9 cellular contexts compared by ENCODE assay signal in genomic region chr6:16432075-16433032, GRCh38.
DNase-seq lines count a peak whose midpoint lies in the region; ATAC-seq, FAIRE-seq and TF ChIP-seq lines count a peak whose summit lies in the region.
"Had no signal": no experiment of that assay in that cellular context is flagged by ENCODE, and none has a peak within 500 bp of the region (broad histone marks: within the 10 kb centered on the region; RNA-seq: fewer than 3 reads in every experiment).

No MANE protein-coding gene starts in this region.

- H3K18ac ChIP-seq in mesenchymal stem cell (ENCODE audit: low read depth in 1 of 2, low read length in 2 of 2) = no peak overlapping the region

- no peak overlapping the region for H2BK120ac ChIP-seq in mesenchymal stem cell (ENCODE audit: low read depth, low read length)

- ATAC-seq in GM21381 (IDR thresholded peaks at IDR 0.05; ENCODE audit: unreplicated experiment) = peak; percentile 66

- H3K27ac ChIP-seq in mesenchymal stem cell (ENCODE audit: low read length, poor library complexity, severe bottlenecking) = no peak overlapping the region

- peak; percentile 48 for FAIRE-seq in GM12891 (lab: Jason Lieb, UNC)

- H4K8ac ChIP-seq in mesenchymal stem cell (ENCODE audit: low read length) = no peak overlapping the region

- no peak overlapping the region for H2BK5ac ChIP-seq in mesenchymal stem cell (ENCODE audit: low read depth, low read length, poor library complexity, severe bottlenecking)

- no peaks in the 10 kb centered on the region for H3K4me1 ChIP-seq in mesenchymal stem cell (ENCODE audit: control insufficient read depth, insufficient read depth, low read depth, low read length)

- DNase-seq in GM12891 (ENCODE audit: insufficient read length, low spot score) (no peak), M059J (ENCODE audit: low read depth) (peak; percentile 26), hepatic stellate cell (ENCODE audit: low spot score) (peak; percentile 31), cerebellar nuclear complex (lab: John Stamatoyannopoulos, UW) (no peak), mesenchymal stem cell (no peak), DMS153 treated with DMSO at 0.1 percent for 48 hours (lab: John Stamatoyannopoulos, UW; ENCODE audit: unreplicated experiment) (no peak), RPMI8226 (no peak)

- 91% methylated on average over 4 of the region's 6 CpGs for WGBS in mesenchymal stem cell

- no peak overlapping the region for H3K4me3 ChIP-seq in mesenchymal stem cell (ENCODE audit: insufficient read depth in 1 of 2, low read depth in 1 of 2, low read length in 2 of 2)
- H3K4me3 ChIP-seq: ascending aorta had no signal

- peaks cover 4 to 6% of the 10 kb centered on the region in 2 experiments for H3K36me3 ChIP-seq in mesenchymal stem cell (ENCODE audit: control insufficient read depth in 1 of 2, insufficient read depth in 2 of 2, low read depth in 1 of 2, low read length in 2 of 2)
- H3K36me3 ChIP-seq: ascending aorta had no signal

- no peak overlapping the region for H2AFZ ChIP-seq in mesenchymal stem cell (ENCODE audit: low read depth, low read length)

- H3K9ac ChIP-seq in mesenchymal stem cell (ENCODE audit: low read length) = no peak overlapping the region

- no peak overlapping the region for H3K4me2 ChIP-seq in mesenchymal stem cell (ENCODE audit: low read length, poor library complexity, severe bottlenecking)

- no peak overlapping the region for H2AK5ac ChIP-seq in mesenchymal stem cell (ENCODE audit: low read length, severe bottlenecking)

- no peaks in the 10 kb centered on the region for H3K27me3 ChIP-seq in mesenchymal stem cell (ENCODE audit: control insufficient read depth in 1 of 2, insufficient read depth in 1 of 2, low read length in 2 of 2)
- H3K27me3 ChIP-seq: ascending aorta had no signal

- H2BK12ac ChIP-seq in mesenchymal stem cell (ENCODE audit: low read length in 2 of 2) = no peak overlapping the region

- H3K4ac ChIP-seq in mesenchymal stem cell (ENCODE audit: low read depth in 1 of 2, low read length in 2 of 2) = no peak overlapping the region

- H3K23ac ChIP-seq in mesenchymal stem cell (ENCODE audit: low read length in 2 of 2) = no peak overlapping the region

- H3K14ac ChIP-seq in mesenchymal stem cell (ENCODE audit: low read length in 2 of 2) = no peak overlapping the region

- TF ChIP-seq POLR2A in GM12891 (IDR thresholded peaks at IDR 0.05; ENCODE audit: low read depth, low read length) = no peak

- H2BK15ac ChIP-seq in mesenchymal stem cell (ENCODE audit: low read depth, poor library complexity, severe bottlenecking) = no peak overlapping the region

- H4K91ac ChIP-seq in mesenchymal stem cell (ENCODE audit: low read length) = no peak overlapping the region

- H3K79me1 ChIP-seq in mesenchymal stem cell (replicated peaks; ENCODE audit: low read length, poor library complexity, severe bottlenecking) = peaks cover 13% of the 10 kb centered on the region

- H3K9me3 ChIP-seq in mesenchymal stem cell (ENCODE audit: control insufficient read depth, low read length) = no peaks in the 10 kb centered on the region
- H3K9me3 ChIP-seq: ascending aorta had no signal

TF ChIP-seq in GM12891, 5 proteins besides CTCF, POLR2A, EP300 and RAD21:
- TF ChIP-seq POU2F2 (IDR thresholded peaks at IDR 0.05; ENCODE audit: low read depth, low read length) (peak; percentile 80), TAF1 (IDR thresholded peaks at IDR 0.05; ENCODE audit: low read depth, low read length) (no peak)

Comparison
In these comparisons a context has a peak if more than half of its experiments do, and no peak if none do; other contexts are left out.
1. DNase-seq: peak in M059J (single experiment) and hepatic stellate cell (single experiment); none in GM12891 (single experiment), cerebellar nuclear complex (0 of 2), mesenchymal stem cell (single experiment), DMS153 treated with DMSO at 0.1 percent for 48 hours (single experiment) and RPMI8226 (single experiment).